Comparison of ENCODE assay signal across 15 cellular contexts in genomic region chr19:17607936-17608335, GRCh38. TPM values are rescaled to one million over a fixed set of nuclear protein-coding genes. Genes with fewer than 3 reads are reported as not detected.
DNase-seq lines count a peak whose midpoint lies in the region; ATAC-seq and TF ChIP-seq lines count a peak whose summit lies in the region.
"Had no signal": no experiment of that assay in that cellular context is flagged by ENCODE, and none has a peak within 500 bp of the region (broad histone marks: within the 10 kb centered on the region; RNA-seq: fewer than 3 reads in every experiment).

No MANE protein-coding gene starts in this region.

- H3K4me1 Mint-ChIP-seq in activated CD4-positive, alpha-beta T cell treated with anti-CD3 and anti-CD28 coated beads, Interleukin-2, amount 10 ng/mL, durations not matched to agents 24 days and 14 days: peaks cover 7% of the 10 kb centered on the region
- peaks cover 10 to 13% of the 10 kb centered on the region in 2 donors for H3K4me1 Mint-ChIP-seq in effector memory CD8-positive, alpha-beta T cell (ENCODE audit: low read depth in 2 of 2)
- H3K4me1 Mint-ChIP-seq in nephron: peaks cover 5% of the 10 kb centered on the region

- no peak overlapping the region for H3K27ac Mint-ChIP-seq in activated CD4-positive, alpha-beta T cell treated with anti-CD3 and anti-CD28 coated beads, Interleukin-2, amount 10 ng/mL, durations not matched to agents 24 days and 14 days
- H3K27ac Mint-ChIP-seq in effector memory CD8-positive, alpha-beta T cell: no peak overlapping the region
- H3K27ac Mint-ChIP-seq in nephron: no peak overlapping the region

- H3K36me3 Mint-ChIP-seq in activated CD4-positive, alpha-beta T cell treated with anti-CD3 and anti-CD28 coated beads, Interleukin-2, amount 10 ng/mL, durations not matched to agents 24 days and 14 days (ENCODE audit: low read depth): peaks cover 2% of the 10 kb centered on the region
- H3K36me3 Mint-ChIP-seq in effector memory CD8-positive, alpha-beta T cell (ENCODE audit: insufficient read depth): peaks cover 16% of the 10 kb centered on the region
- no peaks in the 10 kb centered on the region for H3K36me3 Mint-ChIP-seq in nephron (ENCODE audit: low read depth)
- H3K36me3 Mint-ChIP-seq: CD14-positive monocyte; CD4-positive, alpha-beta memory T cell had no signal

- no peak for DNase-seq in activated CD4-positive, alpha-beta T cell treated with anti-CD3 and anti-CD28 coated beads, Interleukin-2, amount 10 ng/mL, durations not matched to agents 24 days and 14 days
- DNase-seq in activated CD4-positive, alpha-beta T cell treated with anti-CD3 and anti-CD28 coated beads for 48 hours: no peak
- no peak for DNase-seq in effector memory CD8-positive, alpha-beta T cell
- no peak for DNase-seq in brain microvascular endothelial cell
- no peak for DNase-seq in stimulated activated CD4-positive, alpha-beta T cell treated with anti-CD3 and anti-CD28 coated beads, Interleukin-1b, Interleukin-23, amount 100 ng/mL, for 48 hours
- no peak for DNase-seq in omental fat pad (ENCODE audit: low spot score)
- DNase-seq: 8988T; CD4-positive, alpha-beta memory T cell; DMS153; DMS79; GF-D8; H9 had no signal

- H3K27me3 ChIP-seq in brain microvascular endothelial cell (replicated peaks): no peaks in the 10 kb centered on the region
- H3K27me3 ChIP-seq: BLaER1 had no signal

- intact Hi-C loops in activated CD4-positive, alpha-beta T cell treated with anti-CD3 and anti-CD28 coated beads, Interleukin-2, amount 10 ng/mL, durations not matched to agents 24 days and 14 days (cut with micrococcal nuclease): no loop called here

- H3K27me3 Mint-ChIP-seq in activated CD4-positive, alpha-beta T cell treated with anti-CD3 and anti-CD28 coated beads, Interleukin-2, amount 10 ng/mL, durations not matched to agents 24 days and 14 days: peaks cover 19% of the 10 kb centered on the region
- H3K27me3 Mint-ChIP-seq in effector memory CD8-positive, alpha-beta T cell: peaks cover 24 to 42% of the 10 kb centered on the region in 2 donors
- H3K27me3 Mint-ChIP-seq in nephron (ENCODE audit: low read depth): peaks cover 17% of the 10 kb centered on the region

- H3K27ac ChIP-seq in brain microvascular endothelial cell: no peak overlapping the region
- H3K27ac ChIP-seq: BLaER1 had no signal

- no peaks in the 10 kb centered on the region for H3K36me3 ChIP-seq in brain microvascular endothelial cell (replicated peaks)
- H3K36me3 ChIP-seq: BLaER1 had no signal

- H3K4me3 ChIP-seq in brain microvascular endothelial cell (ENCODE audit: low read depth, low read length): no peak overlapping the region
- H3K4me3 ChIP-seq: BLaER1 had no signal

- no peak for TF ChIP-seq CTCF in nephron (IDR thresholded peaks at IDR 0.05; ENCODE audit: unreplicated experiment in 3 of 3)
- no peak for TF ChIP-seq CTCF in brain microvascular endothelial cell (IDR thresholded peaks at IDR 0.05; ENCODE audit: low read depth, low read length, missing control alignments)
- TF ChIP-seq CTCF in omental fat pad (IDR thresholded peaks at IDR 0.05): no peak

- peaks cover 5% of the 10 kb centered on the region for H3K9me3 Mint-ChIP-seq in activated CD4-positive, alpha-beta T cell treated with anti-CD3 and anti-CD28 coated beads, Interleukin-2, amount 10 ng/mL, durations not matched to agents 24 days and 14 days
- H3K9me3 Mint-ChIP-seq in effector memory CD8-positive, alpha-beta T cell: no peaks in the 10 kb centered on the region
- no peaks in the 10 kb centered on the region for H3K9me3 Mint-ChIP-seq in nephron
- H3K9me3 Mint-ChIP-seq: H9 had no signal

- peak overlapping the region; percentile 8 for H3K4me3 Mint-ChIP-seq in activated CD4-positive, alpha-beta T cell treated with anti-CD3 and anti-CD28 coated beads, Interleukin-2, amount 10 ng/mL, durations not matched to agents 24 days and 14 days
- peak overlapping the region; percentile 33 to 66 for H3K4me3 Mint-ChIP-seq in effector memory CD8-positive, alpha-beta T cell
- peak overlapping the region; percentile 37 to 82 (median 42) for H3K4me3 Mint-ChIP-seq in nephron
- H3K4me3 Mint-ChIP-seq: CD14-positive monocyte had no signal

- no peak for ATAC-seq in effector memory CD8-positive, alpha-beta T cell (replicated peaks)
- ATAC-seq in omental fat pad (ENCODE audit: low FRiP score): no peak

- in situ Hi-C loops in brain microvascular endothelial cell (cut with HindIII; ENCODE audit: low pct_ligation_motif_present, low sequenced_read_pairs): no loop called here

RNA-seq across cellular contexts. Expression of gene COLGALT1, which starts 52.5 kb away (rescaled TPM):
- total RNA-seq in activated CD4-positive, alpha-beta T cell treated with anti-CD3 and anti-CD28 coated beads, Interleukin-2, amount 10 ng/mL, durations not matched to agents 24 days and 14 days: 103 and 106 TPM in 2 replicates
- total RNA-seq in omental fat pad: 100 to 1,000 TPM in 3 of 4 donors, 10 to 100 TPM in 1; 70.0 to 141 (median 115) TPM
